8 cellular contexts compared by ENCODE assay signal in the genomic region with DNA sequence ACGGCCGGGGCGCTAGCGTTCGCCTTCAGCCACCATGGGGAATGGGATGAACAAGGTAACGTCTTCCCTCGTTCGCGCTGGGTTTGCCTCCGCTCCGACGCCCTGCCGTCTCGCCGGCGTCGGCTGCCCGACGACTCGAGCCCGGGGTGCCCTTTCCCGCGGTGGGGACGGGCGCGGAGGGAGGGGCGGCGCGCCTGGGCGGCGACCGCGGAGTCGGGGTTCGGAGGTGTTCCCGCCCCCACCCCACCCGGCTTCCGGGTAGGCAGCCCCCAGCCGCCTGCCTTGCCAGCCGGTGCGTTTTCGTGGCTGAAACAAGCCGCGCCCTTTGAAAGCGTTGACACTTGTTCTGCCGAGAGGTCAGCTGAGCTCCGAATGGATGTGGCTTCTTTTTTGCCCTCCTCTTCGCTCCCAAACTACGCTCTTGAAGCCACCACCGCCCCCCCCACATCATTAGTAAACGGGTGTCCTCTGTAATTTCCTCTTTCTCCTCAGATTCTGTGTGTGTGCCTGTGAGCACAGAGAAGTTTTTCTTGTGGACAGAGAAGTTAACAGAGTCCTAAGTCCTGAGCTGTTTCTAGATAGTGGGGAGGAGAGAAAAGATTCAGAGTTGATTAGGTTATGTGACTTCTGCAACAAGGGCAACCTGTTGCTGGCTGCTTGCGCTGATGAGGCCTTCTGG. TPM values are rescaled to one million over a fixed set of nuclear protein-coding genes. Genes with fewer than 3 reads are reported as not detected.
DNase-seq lines count a peak whose midpoint lies in the region; ATAC-seq and TF ChIP-seq lines count a peak whose summit lies in the region.

No MANE protein-coding gene starts in this region.

- DNase-seq in T follicular helper cell (ENCODE audit: low read depth) (peak; percentile 64), cardiac fibroblast (ENCODE audit: low read depth in 2 of 2) (peak; percentile 41 to 51), left lung (peak; percentile 88 to 95), NCI-H446 treated with DMSO at 0.1 percent for 48 hours (lab: John Stamatoyannopoulos, UW) (no peak), T1000 (lab: John Stamatoyannopoulos, UW) (no peak)
- peak; percentile 42 to 64 (median 54) for DNase-seq in stimulated activated CD4-positive, alpha-beta T cell treated with anti-CD3 and anti-CD28 coated beads, TNF-alpha, amount 100 ng/mL, for 1 hour (ENCODE audit: low read depth in 3 of 3, low spot score in 1 of 3)

- H3K9me3 ChIP-seq in left lung, result no peaks in the 10 kb centered on the region

- H3K4me1 ChIP-seq in left lung, result peaks cover 13 to 65% of the 10 kb centered on the region in 2 donors

- H3K36me3 ChIP-seq in left lung, result no peaks in the 10 kb centered on the region

- TF ChIP-seq CTCF in cardiac fibroblast (IDR thresholded peaks at IDR 0.05; ENCODE audit: low read depth, low read length), result no peak
- TF ChIP-seq CTCF in left lung (IDR thresholded peaks at IDR 0.05), result no peak

- H3K27ac ChIP-seq in left lung, result peak overlapping the region; percentile 98 to 99

- H3K4me3 ChIP-seq in cardiac fibroblast (replicated peaks in 1 of 2; ENCODE audit: low read depth in 2 of 2, low read length in 2 of 2), result peak overlapping the region; percentile 67 to 72
- peak overlapping the region; percentile 57 to 70 for H3K4me3 ChIP-seq in left lung

- intact Hi-C loops in left lung (cut with DNase I), result no loop called here

- ATAC-seq in GM18517 (IDR thresholded peaks at IDR 0.05; ENCODE audit: unreplicated experiment) (peak; percentile 14), HG02970 (IDR thresholded peaks at IDR 0.05; ENCODE audit: low FRiP score, unreplicated experiment) (peak; percentile 34), left lung (peak; percentile 73)

- H3K27me3 ChIP-seq in left lung, result no peaks in the 10 kb centered on the region

RNA-seq across cellular contexts. Expression of gene DUSP22, which starts 0.4 kb away (rescaled TPM):
- total RNA-seq in left lung, result 10 to 100 TPM; 47.0 to 48.8 TPM

Comparison
In these comparisons a context has a peak if more than half of its experiments do, and no peak if none do; other contexts are left out.
1. ATAC-seq: peak in every context shown above with its lines; median percentile 73 in left lung; 34 in HG02970; 14 in GM18517.
2. DNase-seq: peak in T follicular helper cell (single experiment), cardiac fibroblast (2 of 2), left lung (2 of 2) and stimulated activated CD4-positive, alpha-beta T cell treated with anti-CD3 and anti-CD28 coated beads, TNF-alpha, amount 100 ng/mL, for 1 hour (3 of 3); none in NCI-H446 treated with DMSO at 0.1 percent for 48 hours (single experiment) and T1000 (single experiment).